ENCODE assay signal across 8 cellular contexts in genomic region chr7:134431805-134432204, GRCh38. TPM values are rescaled to one million over a fixed set of nuclear protein-coding genes. Genes with fewer than 3 reads are reported as not detected.
DNase-seq lines count a peak whose midpoint lies in the region; ATAC-seq and TF ChIP-seq lines count a peak whose summit lies in the region.

No MANE protein-coding gene starts in this region.

- WGBS in right lobe of liver (ENCODE audit: insufficient coverage, low coverage, low lambda C conversion rate, missing lambda C conversion rate), result 44% methylated on average over 9 of the region's 12 CpGs
- 61 to 63% methylated on average over 12 of the region's 12 CpGs for WGBS in upper lobe of left lung, 2 donors

- H3K27ac ChIP-seq in left ventricle myocardium inferior (replicated peaks) (peak overlapping the region; percentile 88), right lobe of liver (peak overlapping the region in 2 of 3 donors; percentile 20 to 79), upper lobe of left lung (peak overlapping the region in 3 of 4 donors; percentile 59 to 80 (median 79))

- no peaks in the 10 kb centered on the region for H3K9me3 Mint-ChIP-seq in activated T-helper 2 cell treated with anti-CD3 and anti-CD28 coated beads, Interferon-gamma antibody, Interleukin-2, Interleukin-4, amounts not matched to agents 10 μg/mL and 5 μg/mL and 100 μg/mL, durations not matched to agents 14 hours and 24 hours and 36 hours

- ATAC-seq in left cardiac atrium (no peak), right lobe of liver (peak in 1 of 4 donors; percentile 6), upper lobe of left lung (ENCODE audit: low FRiP score in 2 of 2) (no peak)

- H3K27me3 ChIP-seq in left ventricle myocardium inferior (ENCODE audit: low read depth) (no peaks in the 10 kb centered on the region), right lobe of liver (no peaks in the 10 kb centered on the region), upper lobe of left lung (no peaks in the 10 kb centered on the region)

- no peaks in the 10 kb centered on the region for H3K36me3 ChIP-seq in left ventricle myocardium inferior
- H3K36me3 ChIP-seq in right lobe of liver, result no peaks in the 10 kb centered on the region
- no peaks in the 10 kb centered on the region for H3K36me3 ChIP-seq in upper lobe of left lung

- H3K9me3 ChIP-seq in left ventricle myocardium inferior (replicated peaks), result peaks cover 7% of the 10 kb centered on the region
- H3K9me3 ChIP-seq in right lobe of liver, result no peaks in the 10 kb centered on the region
- H3K9me3 ChIP-seq in upper lobe of left lung, result no peaks in the 10 kb centered on the region

- no peaks in the 10 kb centered on the region for H3K36me3 Mint-ChIP-seq in activated T-helper 2 cell treated with anti-CD3 and anti-CD28 coated beads, Interferon-gamma antibody, Interleukin-2, Interleukin-4, amounts not matched to agents 10 μg/mL and 5 μg/mL and 100 μg/mL, durations not matched to agents 14 hours and 24 hours and 36 hours (ENCODE audit: low read depth)

- no peak for DNase-seq in left ventricle myocardium inferior
- no peak for DNase-seq in left cardiac atrium
- DNase-seq in activated T-helper 2 cell treated with anti-CD3 and anti-CD28 coated beads, Interferon-gamma antibody, Interleukin-2, Interleukin-4, amounts not matched to agents 10 μg/mL and 5 μg/mL and 100 μg/mL, durations not matched to agents 14 hours and 24 hours and 36 hours (ENCODE audit: low spot score), result no peak
- no peak for DNase-seq in right lobe of liver
- no peak for DNase-seq in upper lobe of left lung
- DNase-seq in hippocampal formation (lab: John Stamatoyannopoulos, UW), result no peak
- DNase-seq in NCI-H446 (lab: John Stamatoyannopoulos, UW), result no peak
- no peak for DNase-seq in activated CD8-positive, alpha-beta memory T cell treated with anti-CD3 and anti-CD28 coated beads, Interleukin-2, amount 50 U/mL, for 48 hours

- intact Hi-C loops in left ventricle myocardium inferior (cut with micrococcal nuclease), result loop anchor here (2.0 to 5.0 kb wide), 2 partner anchors 81 to 175 kb away; no protein-coding TSS in a partner anchor
- intact Hi-C loops in left cardiac atrium (cut with DNase I), result loop anchor here (2.0 to 5.0 kb wide), 4 partner anchors 80 to 180 kb away; no protein-coding TSS in a partner anchor
- intact Hi-C loops in activated T-helper 2 cell treated with anti-CD3 and anti-CD28 coated beads, Interferon-gamma antibody, Interleukin-2, Interleukin-4, amounts not matched to agents 10 μg/mL and 5 μg/mL and 100 μg/mL, durations not matched to agents 14 hours and 24 hours and 36 hours (cut with micrococcal nuclease), result loop anchor here (1.0 to 10.0 kb wide), 7 partner anchors 27 to 743 kb away; partner anchors contain the start of genes AGBL3, AKR1B1, CYREN and SLC35B4
- intact Hi-C loops in right lobe of liver (cut with DNase I), result loop anchor here in 1 of 2 donors (10.0 kb wide), 1 partner anchor 183 kb away; no protein-coding TSS in a partner anchor

- peak overlapping the region; percentile 80 for H3K4me3 Mint-ChIP-seq in activated T-helper 2 cell treated with anti-CD3 and anti-CD28 coated beads, Interferon-gamma antibody, Interleukin-2, Interleukin-4, amounts not matched to agents 10 μg/mL and 5 μg/mL and 100 μg/mL, durations not matched to agents 14 hours and 24 hours and 36 hours (ENCODE audit: low read depth)

- no peak for TF ChIP-seq CTCF in left ventricle myocardium inferior (IDR thresholded peaks at IDR 0.05; ENCODE audit: borderline replicate concordance)
- no peak for TF ChIP-seq CTCF in right lobe of liver (IDR thresholded peaks at IDR 0.05)
- TF ChIP-seq CTCF in upper lobe of left lung (IDR thresholded peaks at IDR 0.05), result no peak

- no peak for TF ChIP-seq EP300 in upper lobe of left lung (IDR thresholded peaks at IDR 0.05)

- peak overlapping the region; percentile 62 for H3K4me3 ChIP-seq in left ventricle myocardium inferior
- H3K4me3 ChIP-seq in right lobe of liver, result peak overlapping the region in 1 of 3 donors; percentile 3
- H3K4me3 ChIP-seq in upper lobe of left lung, result peak overlapping the region in 3 of 4 donors; percentile 22 to 44 (median 35)

- peaks cover 15% of the 10 kb centered on the region for H3K4me1 Mint-ChIP-seq in activated T-helper 2 cell treated with anti-CD3 and anti-CD28 coated beads, Interferon-gamma antibody, Interleukin-2, Interleukin-4, amounts not matched to agents 10 μg/mL and 5 μg/mL and 100 μg/mL, durations not matched to agents 14 hours and 24 hours and 36 hours (ENCODE audit: low read depth)

- H3K4me1 ChIP-seq in left ventricle myocardium inferior (peaks cover 15% of the 10 kb centered on the region), right lobe of liver (no peaks in the 10 kb centered on the region), upper lobe of left lung (peaks cover 9 to 16% (median 10%) of the 10 kb centered on the region in 4 donors)

- no peak overlapping the region for H3K27ac Mint-ChIP-seq in activated T-helper 2 cell treated with anti-CD3 and anti-CD28 coated beads, Interferon-gamma antibody, Interleukin-2, Interleukin-4, amounts not matched to agents 10 μg/mL and 5 μg/mL and 100 μg/mL, durations not matched to agents 14 hours and 24 hours and 36 hours

- peaks cover 8% of the 10 kb centered on the region for H3K27me3 Mint-ChIP-seq in activated T-helper 2 cell treated with anti-CD3 and anti-CD28 coated beads, Interferon-gamma antibody, Interleukin-2, Interleukin-4, amounts not matched to agents 10 μg/mL and 5 μg/mL and 100 μg/mL, durations not matched to agents 14 hours and 24 hours and 36 hours (ENCODE audit: low read depth)

- TF ChIP-seq POLR2A in right lobe of liver (IDR thresholded peaks at IDR 0.05) (no peak), upper lobe of left lung (IDR thresholded peaks at IDR 0.05) (no peak)

RNA-seq across cellular contexts. Expression of gene AKR1B1, which starts 27.1 kb away (rescaled TPM):
- total RNA-seq in left ventricle myocardium inferior, result 280 TPM
- 100 to 1,000 TPM; 294 to 391 TPM for total RNA-seq in left cardiac atrium
- total RNA-seq in activated T-helper 2 cell treated with anti-CD3 and anti-CD28 coated beads, Interferon-gamma antibody, Interleukin-2, Interleukin-4, amounts not matched to agents 10 μg/mL and 5 μg/mL and 100 μg/mL, durations not matched to agents 14 hours and 24 hours and 36 hours, result 102 and 107 TPM in 2 replicates
- total RNA-seq in right lobe of liver, result 10 to 100 TPM in 3 of 6 experiments, 1 to 10 TPM in 3; 6.9 to 18.1 (median 9.7) TPM
- 100 to 1,000 TPM in 3 of 6 donors, 10 to 100 TPM in 3; 39.2 to 108 (median 93.1) TPM for total RNA-seq in upper lobe of left lung
